Comparison of ENCODE assay signal across 11 cellular contexts in the genomic region with DNA sequence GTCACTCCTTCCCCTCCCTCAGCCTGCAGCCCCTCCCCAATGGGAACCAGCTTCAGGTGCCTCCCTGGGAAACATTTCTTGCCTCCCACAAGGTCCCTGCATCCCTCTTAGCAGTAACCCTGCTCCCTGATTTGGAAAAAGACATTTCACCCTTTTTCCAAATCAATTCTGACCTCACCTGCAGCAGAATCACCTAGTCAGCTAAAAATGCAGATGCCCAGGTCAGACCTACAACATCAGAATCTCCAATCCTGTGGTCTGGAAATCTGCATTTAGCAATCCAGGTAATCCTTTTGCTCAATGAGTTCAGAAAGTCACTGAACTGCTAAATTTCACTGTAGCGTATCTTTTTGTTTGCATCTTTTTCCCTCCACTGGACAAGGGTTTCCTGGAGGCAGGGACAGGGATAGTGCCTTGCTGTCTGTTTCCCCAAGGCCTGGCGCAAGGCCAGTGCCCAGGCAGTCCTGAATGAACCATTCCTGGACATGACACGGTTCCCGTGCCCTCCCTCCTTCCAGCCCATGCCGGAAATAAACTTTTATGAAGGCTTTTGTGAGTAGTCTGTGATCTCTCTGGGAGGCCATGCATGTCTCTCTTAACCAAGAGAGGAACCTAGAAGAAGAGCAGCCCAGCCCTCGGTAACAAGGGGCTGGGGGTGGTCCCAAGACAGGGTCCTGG. TPM values are rescaled to one million over a fixed set of nuclear protein-coding genes. Genes with fewer than 3 reads are reported as not detected.
A peak's percentile ranks its signal among the peaks of the same experiment; 100 is the strongest.
DNase-seq lines count a peak whose midpoint lies in the region; ATAC-seq and TF ChIP-seq lines count a peak whose summit lies in the region.
"Had no signal": no experiment of that assay in that cellular context is flagged by ENCODE, and none has a peak within 500 bp of the region (broad histone marks: within the 10 kb centered on the region; RNA-seq: fewer than 3 reads in every experiment).

No MANE protein-coding gene starts in this region.

- H3K4me1 ChIP-seq in adipocyte (ENCODE audit: control insufficient read depth, insufficient read depth, low read length) (peaks cover 8% of the 10 kb centered on the region), spleen (peaks cover 4 to 41% (median 20%) of the 10 kb centered on the region in 6 donors)

- ATAC-seq in left ventricle myocardium superior (peak; percentile 95), GM18909 (IDR thresholded peaks at IDR 0.05; ENCODE audit: poor library complexity, unreplicated experiment) (no peak)
- ATAC-seq in activated CD4-positive, alpha-beta T cell treated with anti-CD3 and anti-CD28 coated beads for 36 hours, result no peak

- H3K9ac ChIP-seq in adipocyte (ENCODE audit: low read length), result no peak overlapping the region
- H3K9ac ChIP-seq: KMS-11 had no signal

- no peaks in the 10 kb centered on the region for H3K9me3 ChIP-seq in adipocyte (ENCODE audit: control insufficient read depth, low read length)
- H3K9me3 ChIP-seq in spleen, result no peaks in the 10 kb centered on the region

- H3K27me3 ChIP-seq in adipocyte (replicated peaks; ENCODE audit: control insufficient read depth, insufficient read depth, low read length) (no peaks in the 10 kb centered on the region), spleen (replicated peaks in 1 of 7) (peaks cover 0 to 37% (median 0%) of the 10 kb centered on the region in 7 donors)

- H3K36me3 ChIP-seq in adipocyte (ENCODE audit: control insufficient read depth, insufficient read depth, low read length, severe bottlenecking) (no peaks in the 10 kb centered on the region), spleen (no peaks in the 10 kb centered on the region)

- peak overlapping the region in 5 of 8 donors; percentile 19 to 64 (median 44) for H3K27ac ChIP-seq in spleen
- H3K27ac ChIP-seq: KMS-11, RWPE1 had no signal

- no peaks in the 10 kb centered on the region for H3K9me3 Mint-ChIP-seq in activated CD4-positive, alpha-beta T cell treated with anti-CD3 and anti-CD28 coated beads for 36 hours (ENCODE audit: low read depth)

- H3K27me3 Mint-ChIP-seq in activated CD4-positive, alpha-beta T cell treated with anti-CD3 and anti-CD28 coated beads for 36 hours, result peaks cover 14% of the 10 kb centered on the region

- POLR2A ChIA-PET in activated CD4-positive, alpha-beta T cell treated with anti-CD3 and anti-CD28 coated beads for 36 hours (lab: Charles Lee), result no interaction called here

- peak; percentile 23 for DNase-seq in HCEC 1CT
- peak; percentile 46 for DNase-seq in adipocyte (ENCODE audit: low read depth)
- DNase-seq in left ventricle myocardium superior, result peak; percentile 83
- peak; percentile 82 for DNase-seq in spleen
- no peak for DNase-seq in activated CD4-positive, alpha-beta T cell treated with anti-CD3 and anti-CD28 coated beads for 36 hours
- no peak for DNase-seq in OCI-M2 (lab: John Stamatoyannopoulos, UW; ENCODE audit: unreplicated experiment)
- DNase-seq in activated naive CD4-positive, alpha-beta T cell treated with anti-CD3 and anti-CD28 coated beads, Interleukin-2, amount 50 U/mL, for 16 hours, result no peak
- DNase-seq: effector memory CD4-positive, alpha-beta T cell had no signal

- no peak overlapping the region for H3K27ac Mint-ChIP-seq in activated CD4-positive, alpha-beta T cell treated with anti-CD3 and anti-CD28 coated beads for 36 hours

- TF ChIP-seq POLR2A in spleen (IDR thresholded peaks at IDR 0.05), result no peak

- intact Hi-C loops in left ventricle myocardium superior (cut with micrococcal nuclease), result no loop called here
- intact Hi-C loops in spleen (cut with DNase I; ENCODE audit: low total_unique reads), result no loop called here
- intact Hi-C loops in activated CD4-positive, alpha-beta T cell treated with anti-CD3 and anti-CD28 coated beads for 36 hours (cut with DNase I, micrococcal nuclease), result no loop called here

- CTCF ChIA-PET in activated CD4-positive, alpha-beta T cell treated with anti-CD3 and anti-CD28 coated beads for 36 hours (lab: Charles Lee), result interaction anchor here (1.0 kb wide), 2 partner anchors 38 to 112 kb away, joined by 3 read pairs; no protein-coding TSS in a partner anchor

- H3K4me1 Mint-ChIP-seq in activated CD4-positive, alpha-beta T cell treated with anti-CD3 and anti-CD28 coated beads for 36 hours, result peaks cover 11% of the 10 kb centered on the region

- no peaks in the 10 kb centered on the region for H3K36me3 Mint-ChIP-seq in activated CD4-positive, alpha-beta T cell treated with anti-CD3 and anti-CD28 coated beads for 36 hours (ENCODE audit: low read depth)

- H3K4me3 Mint-ChIP-seq in activated CD4-positive, alpha-beta T cell treated with anti-CD3 and anti-CD28 coated beads for 36 hours, result no peak overlapping the region

- no peak overlapping the region for H3K4me3 ChIP-seq in adipocyte (ENCODE audit: low read length)
- H3K4me3 ChIP-seq in spleen, result no peak overlapping the region

- 30 to 46% (median 36%) methylated on average over 6 of the region's 6 CpGs for WGBS in spleen, 5 donors

- peak in 1 of 11 experiments; percentile 9 for TF ChIP-seq CTCF in spleen (IDR thresholded peaks at IDR 0.05 in 8 of 11, conservative IDR thresholded peaks at IDR 0.05 in 3 of 11)

RNA-seq across cellular contexts. Expression of a gene that starts 44.0 kb away (rescaled TPM):
- total RNA-seq in left ventricle myocardium superior (1.0 TPM), spleen (10 to 100 TPM in 3 of 7 donors, 1 to 10 TPM in 4; 4.5 to 16.1 (median 8.6) TPM)
- 10 to 100 TPM in 2 of 3 donors, 1 to 10 TPM in 1; 4.1 to 13.7 (median 10.4) TPM for polyA plus RNA-seq in spleen
- total RNA-seq in activated CD4-positive, alpha-beta T cell treated with anti-CD3 and anti-CD28 coated beads for 36 hours, result not detected

Comparison
In these comparisons a context has a peak if more than half of its experiments do, and no peak if none do; other contexts are left out.
1. DNase-seq: peak in HCEC 1CT (single experiment), adipocyte (single experiment), left ventricle myocardium superior (single experiment) and spleen (single experiment); none in activated CD4-positive, alpha-beta T cell treated with anti-CD3 and anti-CD28 coated beads for 36 hours (single experiment), OCI-M2 (single experiment) and activated naive CD4-positive, alpha-beta T cell treated with anti-CD3 and anti-CD28 coated beads, Interleukin-2, amount 50 U/mL, for 16 hours (single experiment).